In the genomic region with DNA sequence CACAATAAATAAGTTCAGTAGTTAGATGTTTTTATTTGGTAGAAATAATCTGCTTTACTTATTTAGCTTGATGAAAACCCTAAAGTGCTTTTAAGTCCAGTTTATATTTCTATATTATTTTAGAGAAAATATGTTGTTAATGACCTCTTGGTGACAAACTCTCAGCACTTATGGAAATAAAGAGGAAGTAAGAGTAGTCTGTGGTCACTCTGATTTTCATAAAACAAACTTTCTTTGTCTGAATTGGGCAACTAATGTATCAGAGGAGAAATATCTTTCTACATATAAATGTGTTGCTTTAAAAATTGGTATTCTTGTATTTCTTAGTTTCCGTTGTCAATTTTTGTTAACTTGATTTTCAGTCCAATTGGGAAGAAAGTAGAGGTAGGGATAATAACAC, we compare ENCODE assay signal across 12 cellular contexts.
"Had no signal": no experiment of that assay in that cellular context is flagged by ENCODE, and none has a peak within 500 bp of the region (broad histone marks: within the 10 kb centered on the region; RNA-seq: fewer than 3 reads in every experiment).

No MANE protein-coding gene starts in this region.

- ATAC-seq: activated CD8-positive, alpha-beta T cell treated with anti-CD3 and anti-CD28 coated beads for 36 hours; activated T-cell treated with anti-CD3 and anti-CD28 coated beads, Interleukin-2, amount 50 U/mL, for 4 hours; effector memory CD8-positive, alpha-beta T cell; naive thymus-derived CD8-positive, alpha-beta T cell; pancreas; stimulated activated effector memory CD8-positive, alpha-beta T cell treated with anti-CD3 and anti-CD28 coated beads, Interleukin-12 subunit alpha, Interleukin-12 subunit beta, amount 100 ng/mL, for 72 hours had no signal

- DNase-seq: activated CD4-positive, alpha-beta T cell treated with anti-CD3 and anti-CD28 coated beads for 4 hours; activated CD8-positive, alpha-beta T cell treated with anti-CD3 and anti-CD28 coated beads for 36 hours; activated effector memory CD4-positive, alpha-beta T cell treated with Interleukin-2 at 50 U/mL for 16 hours; activated naive CD4-positive, alpha-beta T cell treated with anti-CD3 and anti-CD28 coated beads, Interleukin-2, amount 50 U/mL, for 16 hours; activated T-cell treated with anti-CD3 and anti-CD28 coated beads, Interleukin-2, amount 50 U/mL, for 4 hours; dermis blood vessel endothelial cell; effector memory CD8-positive, alpha-beta T cell; foreskin melanocyte; left ventricle myocardium inferior; naive thymus-derived CD8-positive, alpha-beta T cell; pancreas had no signal
